ENCODE assay signal across 12 cellular contexts in the genomic region with DNA sequence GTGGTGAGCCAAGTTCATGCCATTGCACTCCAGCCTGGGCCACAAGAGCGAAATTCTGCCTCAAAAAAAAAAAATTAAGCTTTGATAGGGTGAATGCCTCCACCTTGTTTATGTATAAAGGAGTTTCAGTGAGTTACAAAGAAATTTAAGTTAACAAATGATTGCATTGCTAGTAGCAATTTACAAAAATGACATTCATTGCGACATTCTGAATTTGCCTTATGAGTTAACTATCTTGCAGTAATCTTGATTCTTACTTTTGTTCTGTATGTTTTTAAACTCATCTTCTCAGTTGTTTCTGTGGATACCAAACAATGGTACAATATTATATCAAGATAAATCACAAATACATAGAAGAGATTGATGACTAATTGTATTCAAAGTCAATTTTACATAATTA.
"Had no signal": no experiment of that assay in that cellular context is flagged by ENCODE, and none has a peak within 500 bp of the region (broad histone marks: within the 10 kb centered on the region; RNA-seq: fewer than 3 reads in every experiment).

No MANE protein-coding gene starts in this region.

- H3K27ac ChIP-seq: cardiac muscle cell, sigmoid colon, upper lobe of left lung had no signal

- H3K4me3 Mint-ChIP-seq: activated naive CD8-positive, alpha-beta T cell treated with anti-CD3 and anti-CD28 coated beads for 36 hours; activated T-cell treated with anti-CD3 and anti-CD28 coated beads, Interleukin-2, amount 50 U/mL, for 72 hours; naive thymus-derived CD4-positive, alpha-beta T cell; stimulated activated naive CD8-positive, alpha-beta T cell treated with anti-CD3 and anti-CD28 coated beads, Interleukin-15, Interleukin-2, amounts not matched to agents 100 ng/mL and 50 ng/mL, for 24 hours; T-helper 2 cell treated with Interferon-gamma antibody and Interleukin-4, amounts not matched to agents 5 μg/mL and 100 μg/mL, for 36 hours had no signal

- H3K9me3 Mint-ChIP-seq: activated naive CD8-positive, alpha-beta T cell treated with anti-CD3 and anti-CD28 coated beads for 36 hours; activated T-cell treated with anti-CD3 and anti-CD28 coated beads, Interleukin-2, amount 50 U/mL, for 72 hours; naive thymus-derived CD4-positive, alpha-beta T cell; stimulated activated naive CD8-positive, alpha-beta T cell treated with anti-CD3 and anti-CD28 coated beads, Interleukin-15, Interleukin-2, amounts not matched to agents 100 ng/mL and 50 ng/mL, for 24 hours; T-helper 2 cell treated with Interferon-gamma antibody and Interleukin-4, amounts not matched to agents 5 μg/mL and 100 μg/mL, for 36 hours had no signal

- ATAC-seq: naive thymus-derived CD4-positive, alpha-beta T cell had no signal

- H3K27me3 Mint-ChIP-seq: activated naive CD8-positive, alpha-beta T cell treated with anti-CD3 and anti-CD28 coated beads for 36 hours; naive thymus-derived CD4-positive, alpha-beta T cell; stimulated activated naive CD8-positive, alpha-beta T cell treated with anti-CD3 and anti-CD28 coated beads, Interleukin-15, Interleukin-2, amounts not matched to agents 100 ng/mL and 50 ng/mL, for 24 hours had no signal

- H3K27ac Mint-ChIP-seq: activated naive CD8-positive, alpha-beta T cell treated with anti-CD3 and anti-CD28 coated beads for 36 hours; activated T-cell treated with anti-CD3 and anti-CD28 coated beads, Interleukin-2, amount 50 U/mL, for 72 hours; naive thymus-derived CD4-positive, alpha-beta T cell; stimulated activated naive CD8-positive, alpha-beta T cell treated with anti-CD3 and anti-CD28 coated beads, Interleukin-15, Interleukin-2, amounts not matched to agents 100 ng/mL and 50 ng/mL, for 24 hours; T-helper 2 cell treated with Interferon-gamma antibody and Interleukin-4, amounts not matched to agents 5 μg/mL and 100 μg/mL, for 36 hours had no signal

- H3K4me3 ChIP-seq: cardiac muscle cell, lung, sigmoid colon, upper lobe of left lung had no signal

- DNase-seq: activated gamma-delta T cell treated with Interleukin-2 at 50 U/mL for 16 hours; activated naive CD8-positive, alpha-beta T cell treated with anti-CD3 and anti-CD28 coated beads for 36 hours; cortex of kidney; effector CD8-positive, alpha-beta T cell; sigmoid colon; upper lobe of left lung had no signal

- H3K4me1 ChIP-seq: sigmoid colon, upper lobe of left lung had no signal

- H3K27me3 ChIP-seq: cardiac muscle cell, sigmoid colon, upper lobe of left lung had no signal

- H3K9me3 ChIP-seq: sigmoid colon, upper lobe of left lung had no signal

- H3K36me3 ChIP-seq: cardiac muscle cell, sigmoid colon, upper lobe of left lung had no signal
